ENCODE assay signal across 11 cellular contexts in the genomic region with DNA sequence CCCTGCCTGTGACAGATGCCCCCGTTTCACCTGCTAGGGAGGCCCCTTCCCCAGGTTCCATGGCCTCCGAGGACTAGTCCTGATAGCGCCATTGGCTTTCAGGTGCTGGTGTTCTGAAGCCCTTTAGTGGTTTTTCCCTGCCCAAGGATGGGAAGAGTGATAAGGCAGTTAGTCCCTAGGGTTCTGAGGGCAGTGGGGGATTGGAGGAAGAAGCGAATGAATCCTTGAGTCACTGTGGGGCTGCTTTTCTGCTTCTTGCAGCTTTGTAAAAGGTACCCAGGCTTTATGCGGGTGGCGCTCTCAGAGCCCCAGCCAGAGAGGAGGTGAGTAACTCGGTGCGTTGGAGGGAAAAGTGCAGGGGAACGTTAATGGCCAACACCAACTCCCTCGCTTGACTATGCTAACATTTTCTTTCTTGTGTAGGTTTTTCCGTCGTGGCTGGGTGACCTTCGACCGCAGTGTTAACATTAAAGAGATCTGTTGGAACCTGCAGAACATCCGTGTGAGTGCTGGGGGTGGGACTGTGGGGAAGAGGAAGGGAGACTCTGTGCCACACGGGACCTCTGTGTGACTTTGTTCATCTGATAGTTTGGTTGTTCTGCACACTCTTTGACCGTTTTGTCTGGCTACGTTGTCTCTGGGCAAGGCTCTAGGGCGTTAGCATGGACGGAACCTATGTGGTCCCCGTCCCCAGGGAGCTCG. TPM values are rescaled to one million over a fixed set of nuclear protein-coding genes. Genes with fewer than 3 reads are reported as not detected.
A peak's percentile ranks its signal among the peaks of the same experiment; 100 is the strongest.
DNase-seq lines count a peak whose midpoint lies in the region; ATAC-seq and TF ChIP-seq lines count a peak whose summit lies in the region.
"Had no signal": no experiment of that assay in that cellular context is flagged by ENCODE, and none has a peak within 500 bp of the region (broad histone marks: within the 10 kb centered on the region; RNA-seq: fewer than 3 reads in every experiment).

No MANE protein-coding gene starts in this region.

- no peaks in the 10 kb centered on the region for H3K9me3 ChIP-seq in BLaER1
- no peaks in the 10 kb centered on the region for H3K9me3 ChIP-seq in effector memory CD4-positive, alpha-beta T cell (ENCODE audit: control insufficient read depth, low read length)
- no peaks in the 10 kb centered on the region for H3K9me3 ChIP-seq in spleen
- H3K9me3 ChIP-seq: MG63, SJCRH30, thoracic aorta had no signal

- H3K36me3 ChIP-seq in BLaER1 (peaks cover 80% of the 10 kb centered on the region), spleen (peaks cover 8 to 82% (median 75%) of the 10 kb centered on the region in 6 donors)
- peaks cover 67% of the 10 kb centered on the region for H3K36me3 ChIP-seq in effector memory CD4-positive, alpha-beta T cell (ENCODE audit: control insufficient read depth, insufficient read depth, low read length)

- intact Hi-C loops in spleen (cut with DNase I; ENCODE audit: low total_unique reads), result no loop called here

- H4K20me1 ChIP-seq in BLaER1, result peaks cover 84% of the 10 kb centered on the region

- H3K27ac ChIP-seq in BLaER1 (peak overlapping the region; percentile 8), spleen (peak overlapping the region in 4 of 8 donors; percentile 29 to 58 (median 52))
- peak overlapping the region; percentile 35 for H3K27ac ChIP-seq in effector memory CD4-positive, alpha-beta T cell (ENCODE audit: insufficient read depth, low read length, poor library complexity, severe bottlenecking)
- H3K27ac ChIP-seq: epithelial cell of prostate, SJCRH30, thoracic aorta had no signal

- ATAC-seq in GM21529 (IDR thresholded peaks at IDR 0.05; ENCODE audit: unreplicated experiment), result no peak

- peak overlapping the region; percentile 99 for H3K4me2 ChIP-seq in BLaER1

- no peak for TF ChIP-seq CTCF in spleen (IDR thresholded peaks at IDR 0.05 in 8 of 11, conservative IDR thresholded peaks at IDR 0.05 in 3 of 11)

- TF ChIP-seq POLR2A in spleen (IDR thresholded peaks at IDR 0.05), result no peak

- H3K27me3 ChIP-seq in BLaER1 (peaks cover 3% of the 10 kb centered on the region), spleen (replicated peaks in 1 of 7) (peaks cover 0 to 6% (median under 1%) of the 10 kb centered on the region in 7 donors)
- peaks cover under 1% of the 10 kb centered on the region for H3K27me3 ChIP-seq in effector memory CD4-positive, alpha-beta T cell (replicated peaks; ENCODE audit: control insufficient read depth, insufficient read depth, low read length, poor library complexity, severe bottlenecking)
- H3K27me3 ChIP-seq: MG63, SJCRH30 had no signal

- H3K4me1 ChIP-seq in BLaER1 (peaks cover 84% of the 10 kb centered on the region), spleen (peaks cover 24 to 68% (median 44%) of the 10 kb centered on the region in 6 donors)
- H3K4me1 ChIP-seq in effector memory CD4-positive, alpha-beta T cell (ENCODE audit: control insufficient read depth, insufficient read depth, low read length, poor library complexity, severe bottlenecking), result peaks cover 30% of the 10 kb centered on the region
- H3K4me1 ChIP-seq: SJCRH30 had no signal

- peak overlapping the region; percentile 65 for H3K9ac ChIP-seq in BLaER1

- 83 to 87% (median 85%) methylated on average over 21 to 22 of the region's 22 CpGs for WGBS in spleen, 5 donors

- DNase-seq in H4 (ENCODE audit: low spot score), result peak; percentile 2
- DNase-seq in effector memory CD4-positive, alpha-beta T cell, result no peak
- no peak for DNase-seq in spleen
- DNase-seq in NCI-H2171 (lab: John Stamatoyannopoulos, UW), result no peak
- DNase-seq: MG63, naive B cell, SJCRH30 had no signal

- H3K4me3 ChIP-seq in BLaER1 (peak overlapping the region; percentile 26; the same call in 1 of the 2 replicates), spleen (no peak overlapping the region)
- no peak overlapping the region for H3K4me3 ChIP-seq in effector memory CD4-positive, alpha-beta T cell (ENCODE audit: insufficient read depth, low read depth, low read length, poor library complexity, severe bottlenecking)
- H3K4me3 ChIP-seq: MG63, SJCRH30, thoracic aorta had no signal

RNA-seq across cellular contexts. Expression of a gene that starts 3.9 kb away (rescaled TPM):
- 6.3 and 6.7 TPM in 2 replicates for total RNA-seq in H4 (2014; rRNA removed; shearing (Covaris generic))
- total RNA-seq in spleen, result 1 to 10 TPM; 1.3 to 5.6 (median 2.8) TPM
- polyA plus RNA-seq in spleen, result 1 to 10 TPM; 4.2 to 6.9 (median 5.1) TPM

RNA-seq across cellular contexts. Expression of a gene that starts 10.1 kb away (rescaled TPM):
- 0.15 TPM in 1 of 2 replicates, not detected in the other for total RNA-seq in H4 (2014; rRNA removed; shearing (Covaris generic))
- total RNA-seq in spleen, result 10 to 100 TPM in 1 of 7 donors, 1 to 10 TPM in 6; 2.1 to 10.8 (median 4.4) TPM
- polyA plus RNA-seq in spleen, result 1 to 10 TPM; 2.0 to 3.7 (median 3.1) TPM

RNA-seq across cellular contexts. Expression of a gene that starts 10.7 kb away (rescaled TPM):
- 44.3 and 46.8 TPM in 2 replicates for total RNA-seq in H4 (2014; rRNA removed; shearing (Covaris generic))
- total RNA-seq in spleen, result 100 to 1,000 TPM in 4 of 7 donors, 10 to 100 TPM in 3; 67.0 to 160 (median 132) TPM
- 100 to 1,000 TPM in 1 of 3 donors, 10 to 100 TPM in 2; 54.7 to 104 (median 92.6) TPM for polyA plus RNA-seq in spleen

RNA-seq across cellular contexts. Expression of a gene that starts 18.4 kb away (rescaled TPM):
- 78.5 and 95.5 TPM in 2 replicates for total RNA-seq in H4 (2014; rRNA removed; shearing (Covaris generic))
- total RNA-seq in spleen, result 10 to 100 TPM; 17.6 to 30.2 (median 22.2) TPM
- 10 to 100 TPM; 12.4 to 22.4 (median 14.8) TPM for polyA plus RNA-seq in spleen

RNA-seq across cellular contexts. Expression of a gene that starts 33.1 kb away (rescaled TPM):
- total RNA-seq in H4 (2014; rRNA removed; shearing (Covaris generic)), result 4.9 and 5.6 TPM in 2 replicates
- total RNA-seq in spleen, result 100 to 1,000 TPM in 1 of 7 donors, 10 to 100 TPM in 6; 34.4 to 109 (median 55.7) TPM
- polyA plus RNA-seq in spleen, result 10 to 100 TPM; 17.0 to 48.4 (median 39.3) TPM
